In genomic region chr10:7317799-7318446, GRCh38 we compare ENCODE assay signal across 23 cellular contexts.
DNase-seq lines count a peak whose midpoint lies in the region; ATAC-seq, FAIRE-seq and TF ChIP-seq lines count a peak whose summit lies in the region.
"Had no signal": no experiment of that assay in that cellular context is flagged by ENCODE, and none has a peak within 500 bp of the region (broad histone marks: within the 10 kb centered on the region; RNA-seq: fewer than 3 reads in every experiment).

No MANE protein-coding gene starts in this region.

- H3K36me3 ChIP-seq in GM12878 (ENCODE audit: control insufficient read depth in 2 of 2, insufficient read depth in 2 of 2, low read length in 1 of 2) = peaks cover 6 to 11% of the 10 kb centered on the region in 2 experiments; a peak in 3 of 4 replicates
- H3K36me3 ChIP-seq: esophagus squamous epithelium, neural progenitor cell, thoracic aorta had no signal

- H3K27me3 ChIP-seq in GM12878 (replicated peaks in 1 of 2; ENCODE audit: control insufficient read depth in 2 of 2, insufficient read depth in 2 of 2, low read length in 1 of 2) = no peaks in the 10 kb centered on the region
- H3K27me3 ChIP-seq: dorsolateral prefrontal cortex, esophagus squamous epithelium, neural progenitor cell had no signal

- H3K4me3 ChIP-seq in A549 (no peak overlapping the region), GM12865 (ENCODE audit: low read depth, low read length) (no peak overlapping the region), GM12878 (no peak overlapping the region)
- H3K4me3 ChIP-seq: esophagus squamous epithelium, GM23248, neural progenitor cell, thoracic aorta had no signal

- CTCF ChIA-PET in A549 (lab: Yijun Ruan, JAX) = interaction anchor here (0.7 kb wide), 1 partner anchor 55 kb away, joined by 5 read pairs; no protein-coding TSS in a partner anchor
- CTCF ChIA-PET in GM12878 (lab: Yijun Ruan, JAX) = no interaction called here

- DNase-seq in A549 (ENCODE audit: low read depth in 1 of 2, low spot score in 1 of 2) (no peak), GM12865 (ENCODE audit: low read depth) (peak; percentile 11), GM12878 (ENCODE audit: low read depth, low spot score) (no peak), DMS53 (lab: John Stamatoyannopoulos, UW) (no peak)
- DNase-seq in effector CD8-positive, alpha-beta T cell (lab: John Stamatoyannopoulos, UW) = no peak
- no peak for DNase-seq in activated CD4-positive, alpha-beta T cell treated with anti-CD3 and anti-CD28 coated beads, Interleukin-2, amount 50 U/mL, for 1 hour
- DNase-seq: activated CD4-positive, CD25-positive, alpha-beta regulatory T cell treated with anti-CD3 and anti-CD28 coated beads, Interleukin-2, amount 50 U/mL, for 72 hours; activated naive CD4-positive, alpha-beta T cell treated with anti-CD3 and anti-CD28 coated beads, Interleukin-2, amount 50 U/mL, for 16 hours; Caco-2; esophagus squamous epithelium; GM23248; islet precursor cell; mammary epithelial cell; NCI-H1694 treated with DMSO at 0.1 percent for 48 hours; NCI-H446; SIG-M5; stimulated activated CD4-positive, alpha-beta T cell treated with anti-CD3 and anti-CD28 coated beads, Interleukin-2, amount 100 ng/mL, for 24 hours had no signal

- peak overlapping the region in 1 of 2 experiments; percentile 61; a peak in 3 of 6 replicates for H3K27ac ChIP-seq in A549
- no peak overlapping the region for H3K27ac ChIP-seq in GM12878 (ENCODE audit: control insufficient read depth, insufficient read depth)
- H3K27ac ChIP-seq: esophagus squamous epithelium, GM23248, neural progenitor cell, thoracic aorta had no signal

- peaks cover 34% of the 10 kb centered on the region for H3K4me1 ChIP-seq in A549
- H3K4me1 ChIP-seq in GM12878 (ENCODE audit: control insufficient read depth, insufficient read depth, low read length) = peaks cover 28% of the 10 kb centered on the region
- H3K4me1 ChIP-seq: Caco-2, neural progenitor cell had no signal

- BruUV-seq in GM12878 (replicated peaks; lab: Mats Ljungman, UMichigan) = no TSS peak

- H3K79me2 ChIP-seq in GM12878 (ENCODE audit: control insufficient read depth, insufficient read depth, low read length) = peaks cover 70% of the 10 kb centered on the region

- TF ChIP-seq EP300 in A549 (IDR thresholded peaks at IDR 0.05) = no peak
- no peak for TF ChIP-seq EP300 in GM12878 (IDR thresholded peaks at IDR 0.05; ENCODE audit: borderline replicate concordance in 1 of 2, control insufficient read depth in 1 of 2, low read depth in 2 of 2, low read length in 2 of 2)

- in situ Hi-C loops in GM12878 (cut with MboI) = no loop called here

- TF ChIP-seq RAD21 in A549 (conservative IDR thresholded peaks at IDR 0.05 in 1 of 2, IDR thresholded peaks at IDR 0.05 in 1 of 2) = no peak
- TF ChIP-seq RAD21 in GM12878 (IDR thresholded peaks at IDR 0.05; ENCODE audit: insufficient read depth, low read depth, low read length) = 0 out of 2 replicates have a peak, but pooled peaks have one; percentile 5

- SMC1A ChIA-PET in GM12878 (lab: Charles Lee; ENCODE audit: uncharacterized antibody, unreplicated experiment) = no interaction called here

- ATAC-seq in A549 (no peak), HG03103 (IDR thresholded peaks at IDR 0.05; ENCODE audit: low read depth, unreplicated experiment) (peak; percentile 40), GM12878 (peak; percentile 74), GM18498 (IDR thresholded peaks at IDR 0.05; ENCODE audit: unreplicated experiment) (no peak)

- intact Hi-C loops in GM12878 (cut with micrococcal nuclease; ENCODE audit: unreplicated experiment) = no loop called here

- no peaks in the 10 kb centered on the region; the same call in 1 of the 2 replicates for H4K20me1 ChIP-seq in GM12878 (ENCODE audit: control insufficient read depth, insufficient read depth)

- no peak overlapping the region for H2AFZ ChIP-seq in GM12878 (ENCODE audit: control insufficient read depth, low read depth, low read length)
- H2AFZ ChIP-seq: GM23248, neural progenitor cell had no signal

- POLR2A ChIA-PET in A549 (lab: Yijun Ruan, JAX) = no interaction called here
- POLR2A ChIA-PET in GM12878 (lab: Charles Lee) = interaction anchor here (0.6 kb wide), 1 partner anchor 150 kb away, joined by 3 read pairs; no protein-coding TSS in a partner anchor

- 80% methylated on average over 4 of the region's 4 CpGs for WGBS in A549 (ENCODE audit: missing lambda C conversion rate)
- 64% methylated on average over 4 of the region's 4 CpGs for WGBS in GM12878 (ENCODE audit: insufficient coverage, insufficient replicate concordance, low lambda C conversion rate, missing lambda C conversion rate)

- TF ChIP-seq POLR2A in A549 (IDR thresholded peaks at IDR 0.05; ENCODE audit: low read length) (no peak), GM12878 (IDR thresholded peaks at IDR 0.05; ENCODE audit: low read depth, low read length) (no peak)

- no peak overlapping the region for H3K9ac ChIP-seq in GM12878 (ENCODE audit: control insufficient read depth, insufficient read depth, low read length)
- H3K9ac ChIP-seq: GM23248, neural progenitor cell had no signal

- FAIRE-seq in A549 (lab: Jason Lieb, UNC) = no peak
- peak; percentile 78 for FAIRE-seq in GM12878 (lab: Jason Lieb, UNC)
- FAIRE-seq: G401.6 had no signal

- H3K9me3 ChIP-seq in A549 (no peaks in the 10 kb centered on the region), GM12878 (replicated peaks; ENCODE audit: control insufficient read depth, insufficient read depth, low read length) (peaks cover 5% of the 10 kb centered on the region)
- H3K9me3 ChIP-seq: esophagus squamous epithelium, thoracic aorta had no signal

- TF ChIP-seq CTCF in A549 (IDR thresholded peaks at IDR 0.05) (no peak), GM12865 (IDR thresholded peaks at IDR 0.05; ENCODE audit: insufficient read depth, low read depth, low read length, missing control alignments) (no peak), GM12878 (IDR thresholded peaks at IDR 0.05 in 2 of 3, conservative IDR thresholded peaks at IDR 0.05 in 1 of 3; ENCODE audit: control insufficient read depth in 2 of 3, extremely low read depth in 1 of 3, insufficient read depth in 1 of 3, low read depth in 3 of 3, low read length in 3 of 3) (no peak)

- peak overlapping the region; percentile 45; the same call in 2 of the 3 replicates for H3K4me2 ChIP-seq in A549
- H3K4me2 ChIP-seq in GM12878 (ENCODE audit: control insufficient read depth, insufficient read depth) = 0 out of 2 replicates have a peak overlapping the region, but pooled peaks have one; percentile 21
- H3K4me2 ChIP-seq: neural progenitor cell had no signal

- RAD21 ChIA-PET in GM12878 (lab: Charles Lee; ENCODE audit: unreplicated experiment) = no interaction called here

TF ChIP-seq in A549, 52 proteins besides CTCF, POLR2A, EP300 and RAD21:
- TF ChIP-seq E2F6 (IDR thresholded peaks at IDR 0.05; ENCODE audit: borderline replicate concordance, low read depth) (no peak), POLR2AphosphoS2 (conservative IDR thresholded peaks at IDR 0.05; ENCODE audit: low read length) (no peak), EHMT2 (IDR thresholded peaks at IDR 0.05; ENCODE audit: low read depth) (no peak)

TF ChIP-seq in GM12878, 131 proteins besides CTCF, POLR2A, EP300 and RAD21:
- peak; percentile 22; the same call in 1 of the 2 replicates for TF ChIP-seq SPI1 (IDR thresholded peaks at IDR 0.05; ENCODE audit: borderline replicate concordance, insufficient read depth, low read depth, low read length)
- TF ChIP-seq RUNX3 (IDR thresholded peaks at IDR 0.05; ENCODE audit: low read length) = peak; percentile 55
- no peak for TF ChIP-seq TCF7 (IDR thresholded peaks at IDR 0.05; ENCODE audit: borderline replicate concordance)
- 0 out of 2 replicates have a peak, but pooled peaks have one; percentile 28 for TF ChIP-seq IKZF1 (conservative IDR thresholded peaks at IDR 0.05)
- TF ChIP-seq SREBF1 (IDR thresholded peaks at IDR 0.05; ENCODE audit: low read length) = no peak
- TF ChIP-seq, protein P1, sequence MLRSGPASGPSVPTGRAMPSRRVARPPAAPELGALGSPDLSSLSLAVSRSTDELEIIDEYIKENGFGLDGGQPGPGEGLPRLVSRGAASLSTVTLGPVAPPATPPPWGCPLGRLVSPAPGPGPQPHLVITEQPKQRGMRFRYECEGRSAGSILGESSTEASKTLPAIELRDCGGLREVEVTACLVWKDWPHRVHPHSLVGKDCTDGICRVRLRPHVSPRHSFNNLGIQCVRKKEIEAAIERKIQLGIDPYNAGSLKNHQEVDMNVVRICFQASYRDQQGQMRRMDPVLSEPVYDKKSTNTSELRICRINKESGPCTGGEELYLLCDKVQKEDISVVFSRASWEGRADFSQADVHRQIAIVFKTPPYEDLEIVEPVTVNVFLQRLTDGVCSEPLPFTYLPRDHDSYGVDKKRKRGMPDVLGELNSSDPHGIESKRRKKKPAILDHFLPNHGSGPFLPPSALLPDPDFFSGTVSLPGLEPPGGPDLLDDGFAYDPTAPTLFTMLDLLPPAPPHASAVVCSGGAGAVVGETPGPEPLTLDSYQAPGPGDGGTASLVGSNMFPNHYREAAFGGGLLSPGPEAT (IDR thresholded peaks at IDR 0.05; ENCODE audit: low read depth) = 0 out of 2 replicates have a peak, but pooled peaks have one; percentile 16
- peak; percentile 47 for TF ChIP-seq MTA2 (IDR thresholded peaks at IDR 0.05; ENCODE audit: low read depth)
TF ChIP-seq in GM12878: peak in this region for 5.

Comparison
In these comparisons a context has a peak if more than half of its experiments do, and no peak if none do; other contexts are left out.
1. ATAC-seq: peak in HG03103 (single experiment) and GM12878 (single experiment); none in A549 (0 of 2) and GM18498 (single experiment).
2. Of the 24 proteins assayed by ChIP-seq in both GM12878 and A549: peak only in GM12878: RAD21; only in A549: none; in both: none; in neither: 23.